In the genomic region with DNA sequence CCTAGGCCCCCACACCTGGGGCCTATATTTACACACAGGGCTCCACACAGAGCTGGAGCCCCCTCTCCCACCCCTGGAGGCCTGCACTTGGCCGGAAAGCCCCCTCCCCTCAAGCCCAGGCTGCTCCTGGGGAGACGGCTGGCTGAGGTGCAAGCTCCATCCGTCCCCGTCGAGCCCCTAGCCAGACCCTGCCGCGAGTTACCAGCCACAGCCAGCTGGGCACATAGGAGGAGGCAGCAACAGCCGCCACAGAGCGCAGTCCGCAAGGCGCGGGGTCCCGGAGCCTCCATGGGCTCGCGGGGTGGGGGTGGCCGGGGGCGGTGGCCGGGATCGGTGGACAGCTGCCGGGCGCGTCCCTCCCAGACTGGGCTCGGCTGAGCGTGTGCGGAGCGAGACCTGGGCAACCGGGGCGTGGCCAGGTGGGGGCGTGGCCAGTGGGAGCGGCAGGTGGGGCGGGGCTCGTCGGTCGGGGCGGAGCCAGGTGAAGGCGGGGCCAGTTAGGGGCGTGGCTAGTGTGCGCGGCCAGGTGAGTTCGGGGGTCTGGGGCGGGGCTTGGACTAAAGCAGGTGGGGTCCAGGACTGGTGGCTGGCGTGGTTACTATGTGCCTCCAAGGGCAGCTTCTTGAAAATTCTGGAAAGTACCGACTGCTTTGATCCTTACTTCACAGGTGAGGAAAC, we compare ENCODE assay signal across 9 cellular contexts. TPM values are rescaled to one million over a fixed set of nuclear protein-coding genes. Genes with fewer than 3 reads are reported as not detected.
DNase-seq lines count a peak whose midpoint lies in the region; ATAC-seq and TF ChIP-seq lines count a peak whose summit lies in the region.
"Had no signal": no experiment of that assay in that cellular context is flagged by ENCODE, and none has a peak within 500 bp of the region (broad histone marks: within the 10 kb centered on the region; RNA-seq: fewer than 3 reads in every experiment).

A gene (minus strand): TSS at position 384 of the 678 bp plus-strand sequence. CDS start 94 bp downstream, at position 290.

- H3K9ac ChIP-seq in HCT116 (ENCODE audit: low read length): peak within 1 kb of the TSS; percentile 69
- H3K9ac ChIP-seq in parathyroid adenoma: no peak within 1 kb of the TSS

- no peaks in the 10 kb centered on the region for H3K9me3 ChIP-seq in HCT116 (ENCODE audit: control insufficient read depth in 1 of 2, insufficient read depth in 1 of 2, low read depth in 1 of 2, low read length in 2 of 2)
- H3K9me3 ChIP-seq in effector memory CD4-positive, alpha-beta T cell (ENCODE audit: control insufficient read depth, low read length): no peaks in the 10 kb centered on the region
- H3K9me3 ChIP-seq in parathyroid adenoma (ENCODE audit: control insufficient read depth, low read length): no peaks in the 10 kb centered on the region

- TF ChIP-seq CTCF in HCT116 (IDR thresholded peaks at IDR 0.05 in 2 of 3, conservative IDR thresholded peaks at IDR 0.05 in 1 of 3; ENCODE audit: borderline replicate concordance in 1 of 3, insufficient read depth in 1 of 3, low read depth in 2 of 3, low read length in 2 of 3) (no peak), parathyroid adenoma (IDR thresholded peaks at IDR 0.05) (no peak)

- H3K36me3 ChIP-seq in HCT116 (ENCODE audit: control insufficient read depth in 1 of 2, insufficient read depth in 2 of 2, low read length in 2 of 2) (no peaks in the 10 kb centered on the region), parathyroid adenoma (ENCODE audit: control insufficient read depth, insufficient read depth, low read length) (no peaks in the 10 kb centered on the region)
- no peaks in the 10 kb centered on the region for H3K36me3 ChIP-seq in effector memory CD4-positive, alpha-beta T cell (ENCODE audit: control insufficient read depth, insufficient read depth, low read length)

- no peak within 1 kb of the TSS for H2AFZ ChIP-seq in HCT116 (ENCODE audit: low read depth, low read length, poor library complexity, severe bottlenecking)
- H2AFZ ChIP-seq in parathyroid adenoma: no peak within 1 kb of the TSS

- H3K27ac ChIP-seq in HCT116 (ENCODE audit: low read depth, low read length): peak within 1 kb of the TSS; percentile 56; the same call in 1 of the 2 replicates
- H3K27ac ChIP-seq in effector memory CD4-positive, alpha-beta T cell (ENCODE audit: insufficient read depth, low read length, poor library complexity, severe bottlenecking): no peak within 1 kb of the TSS
- no peak within 1 kb of the TSS for H3K27ac ChIP-seq in parathyroid adenoma

- no peak for TF ChIP-seq POLR2A in HCT116 (IDR thresholded peaks at IDR 0.05; ENCODE audit: borderline replicate concordance, extremely low read depth, insufficient read depth, insufficient read length)

- H3K9me2 ChIP-seq in HCT116 (ENCODE audit: insufficient read depth): no peaks in the 10 kb centered on the region

- POLR2A ChIA-PET in HCT116 (lab: Charles Lee): interaction anchor here (0.9 to 3.9 kb wide), 5 partner anchors 8 to 82 kb away, joined by 3 to 26 read pairs (median 6); a partner anchor contains a TSS

- DNase-seq in HCT116 (ENCODE audit: low read depth, low spot score): no peak
- peak; percentile 15 for DNase-seq in T-helper 22 cell (ENCODE audit: low read depth)
- peak in 2 of 3 donors; percentile 32 to 45 for DNase-seq in effector memory CD4-positive, alpha-beta T cell
- DNase-seq in NCI-H1092 treated with DMSO at 0.1 percent for 48 hours (lab: John Stamatoyannopoulos, UW): no peak
- no peak for DNase-seq in H4 (ENCODE audit: low spot score)
- no peak for DNase-seq in GDM1 (lab: John Stamatoyannopoulos, UW)
- no peak for DNase-seq in NAMALWA (ENCODE audit: low spot score)
- DNase-seq: foreskin fibroblast had no signal

- CTCF ChIA-PET in HCT116 (lab: Charles Lee): interaction anchor here (1.0 to 3.4 kb wide), 4 partner anchors 8 to 16 kb away, joined by 3 to 10 read pairs (median 5); a partner anchor contains a TSS

- H3K4me2 ChIP-seq in HCT116 (ENCODE audit: low read length) (peak within 1 kb of the TSS; percentile 98), parathyroid adenoma (ENCODE audit: low read length) (peak within 1 kb of the TSS; percentile 38)

- H3K4me1 ChIP-seq in HCT116 (ENCODE audit: control insufficient read depth in 1 of 2, insufficient read depth in 2 of 2, low read length in 2 of 2) (peaks cover 11 to 60% of the 10 kb centered on the region in 2 experiments), parathyroid adenoma (no peaks in the 10 kb centered on the region)
- no peaks in the 10 kb centered on the region for H3K4me1 ChIP-seq in effector memory CD4-positive, alpha-beta T cell (ENCODE audit: control insufficient read depth, insufficient read depth, low read length, poor library complexity, severe bottlenecking)

- no peaks in the 10 kb centered on the region for H4K20me1 ChIP-seq in HCT116 (ENCODE audit: insufficient read depth)

- TF ChIP-seq RAD21 in HCT116 (IDR thresholded peaks at IDR 0.05; ENCODE audit: low read depth): no peak

- peak; percentile 95 for ATAC-seq in HCT116

- H3K4me3 ChIP-seq in HCT116 (replicated peaks in 1 of 2; ENCODE audit: low read depth in 1 of 2, low read length in 2 of 2) (peak within 1 kb of the TSS; percentile 60 to 67), parathyroid adenoma (ENCODE audit: low read depth, low read length) (no peak within 1 kb of the TSS)
- no peak within 1 kb of the TSS for H3K4me3 ChIP-seq in effector memory CD4-positive, alpha-beta T cell (ENCODE audit: insufficient read depth, low read depth, low read length, poor library complexity, severe bottlenecking)

- intact Hi-C loops in HCT116 (cut with micrococcal nuclease): no loop called here

- H3K27me3 ChIP-seq in HCT116 (ENCODE audit: insufficient read depth, low read length): no peaks in the 10 kb centered on the region
- no peaks in the 10 kb centered on the region for H3K27me3 ChIP-seq in effector memory CD4-positive, alpha-beta T cell (replicated peaks; ENCODE audit: control insufficient read depth, insufficient read depth, low read length, poor library complexity, severe bottlenecking)
- no peaks in the 10 kb centered on the region for H3K27me3 ChIP-seq in parathyroid adenoma (ENCODE audit: control insufficient read depth, insufficient read depth, low read length)

- RAD21 ChIA-PET in HCT116 (lab: Charles Lee; ENCODE audit: low non-redundant PET in 1 of 2, low total read pairs in 2 of 2, uncharacterized antibody in 2 of 2, unreplicated experiment in 2 of 2): interaction anchor here in 1 of 2 experiments (1.1 kb wide), 1 partner anchor 8 kb away, joined by 4 read pairs; no protein-coding TSS in a partner anchor

- H3K79me2 ChIP-seq in HCT116 (ENCODE audit: insufficient read depth, low read length): no peaks in the 10 kb centered on the region
- H3K79me2 ChIP-seq in parathyroid adenoma: no peaks in the 10 kb centered on the region

- BruUV-seq in HCT116 (replicated peaks; lab: Mats Ljungman, UMichigan): no TSS peak

TF ChIP-seq in HCT116, 20 proteins besides CTCF, POLR2A, EP300 and RAD21:
- TF ChIP-seq ZFX (IDR thresholded peaks at IDR 0.05) (peak; percentile 30; the same call in 1 of the 2 replicates), CEBPB (IDR thresholded peaks at IDR 0.05; ENCODE audit: low read depth) (no peak), SIN3A (IDR thresholded peaks at IDR 0.05; ENCODE audit: low read depth) (no peak), POLR2AphosphoS5 (IDR thresholded peaks at IDR 0.05; ENCODE audit: low read depth, low read length) (peak; percentile 80)
- TF ChIP-seq, protein P1, sequence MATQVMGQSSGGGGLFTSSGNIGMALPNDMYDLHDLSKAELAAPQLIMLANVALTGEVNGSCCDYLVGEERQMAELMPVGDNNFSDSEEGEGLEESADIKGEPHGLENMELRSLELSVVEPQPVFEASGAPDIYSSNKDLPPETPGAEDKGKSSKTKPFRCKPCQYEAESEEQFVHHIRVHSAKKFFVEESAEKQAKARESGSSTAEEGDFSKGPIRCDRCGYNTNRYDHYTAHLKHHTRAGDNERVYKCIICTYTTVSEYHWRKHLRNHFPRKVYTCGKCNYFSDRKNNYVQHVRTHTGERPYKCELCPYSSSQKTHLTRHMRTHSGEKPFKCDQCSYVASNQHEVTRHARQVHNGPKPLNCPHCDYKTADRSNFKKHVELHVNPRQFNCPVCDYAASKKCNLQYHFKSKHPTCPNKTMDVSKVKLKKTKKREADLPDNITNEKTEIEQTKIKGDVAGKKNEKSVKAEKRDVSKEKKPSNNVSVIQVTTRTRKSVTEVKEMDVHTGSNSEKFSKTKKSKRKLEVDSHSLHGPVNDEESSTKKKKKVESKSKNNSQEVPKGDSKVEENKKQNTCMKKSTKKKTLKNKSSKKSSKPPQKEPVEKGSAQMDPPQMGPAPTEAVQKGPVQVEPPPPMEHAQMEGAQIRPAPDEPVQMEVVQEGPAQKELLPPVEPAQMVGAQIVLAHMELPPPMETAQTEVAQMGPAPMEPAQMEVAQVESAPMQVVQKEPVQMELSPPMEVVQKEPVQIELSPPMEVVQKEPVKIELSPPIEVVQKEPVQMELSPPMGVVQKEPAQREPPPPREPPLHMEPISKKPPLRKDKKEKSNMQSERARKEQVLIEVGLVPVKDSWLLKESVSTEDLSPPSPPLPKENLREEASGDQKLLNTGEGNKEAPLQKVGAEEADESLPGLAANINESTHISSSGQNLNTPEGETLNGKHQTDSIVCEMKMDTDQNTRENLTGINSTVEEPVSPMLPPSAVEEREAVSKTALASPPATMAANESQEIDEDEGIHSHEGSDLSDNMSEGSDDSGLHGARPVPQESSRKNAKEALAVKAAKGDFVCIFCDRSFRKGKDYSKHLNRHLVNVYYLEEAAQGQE (IDR thresholded peaks at IDR 0.05; ENCODE audit: low read depth): no peak
- TF ChIP-seq, protein P2, sequence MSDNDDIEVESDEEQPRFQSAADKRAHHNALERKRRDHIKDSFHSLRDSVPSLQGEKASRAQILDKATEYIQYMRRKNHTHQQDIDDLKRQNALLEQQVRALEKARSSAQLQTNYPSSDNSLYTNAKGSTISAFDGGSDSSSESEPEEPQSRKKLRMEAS (IDR thresholded peaks at IDR 0.05): no peak

RNA-seq across cellular contexts. Expression of the gene that starts here (rescaled TPM):
- 11.6 TPM for total RNA-seq in HCT116 (2021; ENCODE audit: unreplicated experiment)
- 10.4 and 13.0 TPM in 2 replicates for polyA plus RNA-seq in HCT116 (2012)
- total RNA-seq in H4 (2014; rRNA removed; shearing (Covaris generic)): not detected in 2 replicates

Comparison
In these comparisons a context has a peak if more than half of its experiments do, and no peak if none do; other contexts are left out.
1. RNA of the gene that starts here (total RNA-seq): 11.6 TPM in HCT116 (single experiment); not detected in H4; every median in the first group is over 10 times any median in the second.
2. DNase-seq: peak in T-helper 22 cell (single experiment) and effector memory CD4-positive, alpha-beta T cell (2 of 3); none in HCT116 (single experiment), NCI-H1092 treated with DMSO at 0.1 percent for 48 hours (single experiment), H4 (single experiment), GDM1 (single experiment) and NAMALWA (single experiment).
3. H3K4me3 ChIP-seq: peak in HCT116 (2 of 2); none in effector memory CD4-positive, alpha-beta T cell (single experiment) and parathyroid adenoma (single experiment).